ENCODE assay signal across 15 cellular contexts in the genomic region with DNA sequence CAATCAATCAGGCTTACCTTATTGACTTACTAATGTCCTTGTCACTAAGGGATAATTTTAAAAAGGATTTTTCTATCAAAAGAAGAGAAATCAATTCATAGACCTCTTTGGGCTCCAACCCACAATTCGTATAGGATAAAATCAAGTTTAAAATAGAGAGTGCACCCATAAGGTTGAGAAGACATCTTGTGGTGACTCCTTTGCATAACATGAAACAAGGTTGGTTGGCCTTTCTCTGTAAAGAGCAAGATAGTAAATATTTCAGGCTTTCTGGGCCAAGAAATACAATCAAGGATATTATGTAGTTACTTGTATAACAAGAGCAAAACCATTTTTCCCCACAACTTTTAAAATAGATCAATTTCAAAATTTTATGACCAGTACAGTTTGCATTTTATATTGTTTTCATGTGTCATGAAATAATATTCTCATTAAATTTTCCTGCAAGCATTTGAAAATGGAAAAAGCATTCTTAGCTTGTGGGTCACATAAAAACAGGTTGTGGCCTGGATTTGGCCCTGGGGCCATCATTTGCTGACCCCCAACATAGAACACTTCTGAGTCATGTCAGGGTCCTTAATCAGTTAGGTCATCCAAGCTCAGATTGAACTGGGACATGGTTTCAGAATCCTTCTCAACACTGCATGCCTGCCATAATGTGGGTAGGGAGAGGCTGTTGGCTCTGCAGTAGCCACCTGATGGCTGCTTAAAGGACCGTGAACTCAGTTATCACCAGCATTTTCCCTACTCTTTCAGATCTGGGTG.
DNase-seq lines count a peak whose midpoint lies in the region; TF ChIP-seq lines count a peak whose summit lies in the region.
"Had no signal": no experiment of that assay in that cellular context is flagged by ENCODE, and none has a peak within 500 bp of the region (broad histone marks: within the 10 kb centered on the region; RNA-seq: fewer than 3 reads in every experiment).

No MANE protein-coding gene starts in this region.

- in situ Hi-C loops in GM13977 (cut with MboI; ENCODE audit: low pct_unique_long_range_greater_than_20kb, low sequenced_read_pairs, unreplicated experiment), result no loop called here
- in situ Hi-C loops in mammary epithelial cell (cut with MboI; ENCODE audit: low sequenced_read_pairs in 2 of 2), result no loop called here

- CTCF ChIA-PET in mammary epithelial cell (lab: Charles Lee; ENCODE audit: low non-redundant PET), result interaction anchor here (0.6 kb wide), 1 partner anchor 113 kb away, joined by 3 read pairs; no protein-coding TSS in a partner anchor

- no TSS peak for BruUV-seq in mammary epithelial cell (replicated peaks; lab: Mats Ljungman, UMichigan)

- H3K79me2 ChIP-seq in mammary epithelial cell (ENCODE audit: insufficient read depth, low read length), result no peaks in the 10 kb centered on the region
- H3K79me2 ChIP-seq: parathyroid adenoma had no signal

- H3K9me3 ChIP-seq in mammary epithelial cell (replicated peaks; ENCODE audit: insufficient read depth, low read length), result no peaks in the 10 kb centered on the region
- H3K9me3 ChIP-seq: adrenal gland, heart right ventricle had no signal

- H4K20me1 ChIP-seq in mammary epithelial cell (ENCODE audit: insufficient read depth, low read length), result no peaks in the 10 kb centered on the region

- no peaks in the 10 kb centered on the region for H3K27me3 ChIP-seq in mammary epithelial cell (ENCODE audit: insufficient read depth, low read length)
- H3K27me3 ChIP-seq: adrenal gland had no signal

- H3K4me3 ChIP-seq in AG09309 (ENCODE audit: control insufficient read depth, low read depth, low read length) (no peak overlapping the region), mammary epithelial cell (replicated peaks in 1 of 3; ENCODE audit: insufficient read depth in 1 of 3, low read depth in 2 of 3, low read length in 3 of 3) (no peak overlapping the region)
- H3K4me3 ChIP-seq: adrenal gland, heart right ventricle had no signal

- 54% methylated on average over 2 of the region's 2 CpGs for WGBS in mammary epithelial cell (ENCODE audit: low coverage, missing lambda C conversion rate)

- DNase-seq in AG09309 (ENCODE audit: low read depth), result no peak
- DNase-seq in GM13977 (ENCODE audit: low spot score), result no peak
- peak; percentile 98 for DNase-seq in NCI-H526 treated with DMSO at 0.1 percent for 48 hours (lab: John Stamatoyannopoulos, UW)
- no peak for DNase-seq in mammary epithelial cell
- no peak for DNase-seq in posterior cingulate gyrus
- DNase-seq in stimulated activated CD4-positive, alpha-beta T cell treated with anti-CD3 and anti-CD28 coated beads, Interleukin-4, amount 100 ng/mL, for 24 hours, result no peak
- DNase-seq in T-helper 9 cell, result no peak
- no peak for DNase-seq in occipital lobe (lab: John Stamatoyannopoulos, UW)
- DNase-seq: activated CD4-positive, alpha-beta T cell treated with anti-CD3 and anti-CD28 coated beads, Interleukin-2, amount 50 U/mL, for 4 hours; adrenal gland; DMS153; heart right ventricle; kidney; NCI-H524 had no signal

- no peak overlapping the region for H3K27ac ChIP-seq in mammary epithelial cell (ENCODE audit: insufficient read depth, low read depth, low read length)
- H3K27ac ChIP-seq: adrenal gland, heart right ventricle, parathyroid adenoma had no signal

- no peak overlapping the region for H2AFZ ChIP-seq in mammary epithelial cell (ENCODE audit: low read depth, low read length)
- H2AFZ ChIP-seq: parathyroid adenoma had no signal

- no peak overlapping the region for H3K9ac ChIP-seq in mammary epithelial cell (ENCODE audit: insufficient read depth, low read length)
- H3K9ac ChIP-seq: parathyroid adenoma had no signal

- no peak overlapping the region for H3K4me2 ChIP-seq in mammary epithelial cell (ENCODE audit: insufficient read depth, low read depth, low read length)

- dilution Hi-C loops in mammary epithelial cell (cut with HindIII; ENCODE audit: low sequenced_read_pairs), result no loop called here

- TF ChIP-seq CTCF in AG09309 (IDR thresholded peaks at IDR 0.05; ENCODE audit: control insufficient read depth, insufficient read depth, low read depth, low read length, missing control alignments), result peak; percentile 19
- TF ChIP-seq CTCF in GM13977 (IDR thresholded peaks at IDR 0.05; ENCODE audit: extremely low read depth, insufficient read depth, missing control alignments), result peak; percentile 31
- peak; percentile 11 to 43 for TF ChIP-seq CTCF in mammary epithelial cell (conservative IDR thresholded peaks at IDR 0.05 in 1 of 2, IDR thresholded peaks at IDR 0.05 in 1 of 2; ENCODE audit: extremely low read depth in 1 of 2, insufficient read depth in 1 of 2, low read depth in 1 of 2, low read length in 2 of 2)

- intact Hi-C loops in mammary epithelial cell (cut with micrococcal nuclease) (loop anchor here (1.0 kb wide), 1 partner anchor 114 kb away; no protein-coding TSS in a partner anchor), posterior cingulate gyrus (cut with DNase I) (no loop called here)

- no peaks in the 10 kb centered on the region for H3K4me1 ChIP-seq in mammary epithelial cell (ENCODE audit: insufficient read depth, low read length)
- H3K4me1 ChIP-seq: adrenal gland, heart right ventricle had no signal

- no peaks in the 10 kb centered on the region for H3K36me3 ChIP-seq in mammary epithelial cell (ENCODE audit: insufficient read depth, low read length)
- H3K36me3 ChIP-seq: adrenal gland, heart right ventricle had no signal
